In the genomic region with DNA sequence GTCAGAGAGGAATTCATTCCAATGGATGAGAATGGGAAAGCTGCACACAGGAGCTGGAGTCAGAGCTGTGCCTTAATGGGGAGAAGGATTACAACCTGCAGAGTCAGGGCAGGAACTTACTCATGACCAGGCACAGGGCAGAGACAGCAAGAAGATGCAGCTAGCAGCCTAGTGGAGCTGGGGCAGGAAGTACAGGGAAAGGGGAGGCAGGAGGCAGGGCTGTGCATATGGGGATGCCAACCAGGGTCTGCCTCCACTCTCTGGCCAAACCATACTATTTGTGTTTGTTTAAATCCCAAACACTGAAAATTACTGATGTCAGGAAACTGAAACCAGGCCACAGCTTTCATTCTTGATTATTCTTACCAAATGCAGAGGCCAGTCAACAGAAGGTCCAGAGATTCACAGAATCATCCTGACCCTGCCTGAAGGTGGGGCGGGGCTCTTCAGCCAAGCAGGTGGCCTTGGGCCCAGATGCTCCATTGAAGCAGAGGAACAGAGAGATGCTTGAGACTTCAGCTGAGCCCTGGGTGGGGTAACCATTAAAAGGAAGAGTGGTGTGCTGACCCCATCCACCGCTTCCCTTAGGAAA, we compare ENCODE assay signal across 16 cellular contexts.
DNase-seq lines count a peak whose midpoint lies in the region; FAIRE-seq and TF ChIP-seq lines count a peak whose summit lies in the region.
"Had no signal": no experiment of that assay in that cellular context is flagged by ENCODE, and none has a peak within 500 bp of the region (broad histone marks: within the 10 kb centered on the region; RNA-seq: fewer than 3 reads in every experiment).

No MANE protein-coding gene starts in this region.

- H3K27me3 ChIP-seq in SK-N-SH (ENCODE audit: insufficient read depth) (no peaks in the 10 kb centered on the region), mesenchymal stem cell (ENCODE audit: control insufficient read depth in 1 of 2, insufficient read depth in 1 of 2, low read length in 2 of 2) (no peaks in the 10 kb centered on the region), transverse colon (no peaks in the 10 kb centered on the region)
- H3K27me3 ChIP-seq: SJCRH30 had no signal

- FAIRE-seq in GM12891 (lab: Jason Lieb, UNC): no peak
- FAIRE-seq in H54 (lab: Jason Lieb, UNC): no peak
- FAIRE-seq: H1, HTR-8/SVneo had no signal

- intact Hi-C loops in transverse colon (cut with DNase I; ENCODE audit: low total_unique reads): loop anchor here (2.0 kb wide), 1 partner anchor 463 kb away; no protein-coding TSS in a partner anchor

- H3K27ac ChIP-seq in SK-N-SH (ENCODE audit: low read depth in 2 of 2, low read length in 1 of 2): no peak overlapping the region; a peak in 1 of 4 replicates
- no peak overlapping the region for H3K27ac ChIP-seq in mesenchymal stem cell (ENCODE audit: low read length, poor library complexity, severe bottlenecking)
- H3K27ac ChIP-seq in transverse colon: peak overlapping the region in 3 of 4 donors; percentile 20 to 62 (median 35)
- H3K27ac ChIP-seq: RWPE1, SJCRH30 had no signal

- no peaks in the 10 kb centered on the region for H4K20me1 ChIP-seq in SK-N-SH (ENCODE audit: insufficient read depth)

- H4K8ac ChIP-seq in mesenchymal stem cell (ENCODE audit: low read length): no peak overlapping the region

- no peak overlapping the region for H2AFZ ChIP-seq in SK-N-SH (ENCODE audit: low read depth)
- H2AFZ ChIP-seq in mesenchymal stem cell (ENCODE audit: low read depth, low read length): no peak overlapping the region

- DNase-seq in HFFc6 (no peak), SK-N-SH (no peak), mesenchymal stem cell (no peak), transverse colon (no peak), GM12891 (ENCODE audit: insufficient read length, low spot score) (no peak), H54 (ENCODE audit: insufficient read length, low spot score) (no peak)
- no peak for DNase-seq in activated CD8-positive, alpha-beta memory T cell treated with anti-CD3 and anti-CD28 coated beads, Interleukin-2, amount 50 U/mL, for 48 hours
- DNase-seq: CD4-positive, CD25-positive, alpha-beta regulatory T cell; NCI-H187 treated with DMSO at 0.1 percent for 48 hours; NCI-H2171; NCI-H446; SJCRH30; SW 1271 had no signal

- H3K27ac Mint-ChIP-seq in HFFc6: peak overlapping the region; percentile 42
- H3K27ac Mint-ChIP-seq: CD4-positive, CD25-positive, alpha-beta regulatory T cell had no signal

- TF ChIP-seq POLR2A in transverse colon (IDR thresholded peaks at IDR 0.05) (no peak), GM12891 (IDR thresholded peaks at IDR 0.05; ENCODE audit: low read depth, low read length) (no peak), H54 (IDR thresholded peaks at IDR 0.05; ENCODE audit: low read depth, low read length) (no peak)

- no peaks in the 10 kb centered on the region for H3K79me2 ChIP-seq in SK-N-SH (ENCODE audit: insufficient read depth)

- POLR2A ChIA-PET in SK-N-SH (lab: Yijun Ruan, JAX): no interaction called here

- no peak overlapping the region for H3K4me3 Mint-ChIP-seq in HFFc6
- H3K4me3 Mint-ChIP-seq: CD4-positive, CD25-positive, alpha-beta regulatory T cell had no signal

- no peak overlapping the region for H2BK15ac ChIP-seq in mesenchymal stem cell (ENCODE audit: low read depth, poor library complexity, severe bottlenecking)

- TF ChIP-seq CTCF in HFFc6 (IDR thresholded peaks at IDR 0.05) (no peak), SK-N-SH (IDR thresholded peaks at IDR 0.05) (no peak), transverse colon (IDR thresholded peaks at IDR 0.05) (no peak)

- no peaks in the 10 kb centered on the region for H3K9me3 Mint-ChIP-seq in HFFc6
- H3K9me3 Mint-ChIP-seq: CD4-positive, CD25-positive, alpha-beta regulatory T cell had no signal

- no peak overlapping the region for H4K91ac ChIP-seq in mesenchymal stem cell (ENCODE audit: low read length)

- H2BK5ac ChIP-seq in mesenchymal stem cell (ENCODE audit: low read depth, low read length, poor library complexity, severe bottlenecking): no peak overlapping the region

- no peaks in the 10 kb centered on the region for H3K9me2 ChIP-seq in SK-N-SH

- in situ Hi-C loops in transverse colon (cut with MboI; ENCODE audit: low pct_ligation_motif_present in 1 of 4, low pct_unique_long_range_greater_than_20kb in 1 of 4, low sequenced_read_pairs in 3 of 4): loop anchor here in 3 of 4 donors (10.0 to 25.0 kb wide), 2 partner anchors 212 to 219 kb away; no protein-coding TSS in a partner anchor

- H3K27me3 Mint-ChIP-seq in HFFc6 (ENCODE audit: insufficient read depth): peaks cover 4% of the 10 kb centered on the region

- H2AK5ac ChIP-seq in mesenchymal stem cell (ENCODE audit: low read length, severe bottlenecking): no peak overlapping the region

- no peak overlapping the region for H3K4me2 ChIP-seq in SK-N-SH
- H3K4me2 ChIP-seq in mesenchymal stem cell (ENCODE audit: low read length, poor library complexity, severe bottlenecking): no peak overlapping the region

- no peak overlapping the region for H3K23ac ChIP-seq in mesenchymal stem cell (ENCODE audit: low read length in 2 of 2)

- peaks cover 6% of the 10 kb centered on the region for H3K36me3 Mint-ChIP-seq in HFFc6 (ENCODE audit: low read depth)
- H3K36me3 Mint-ChIP-seq: CD4-positive, CD25-positive, alpha-beta regulatory T cell had no signal

- H3F3A ChIP-seq in SK-N-SH (replicated peaks; ENCODE audit: insufficient read depth): peaks cover 15% of the 10 kb centered on the region

- CTCF ChIA-PET in SK-N-SH (lab: Yijun Ruan, JAX): interaction anchor here (0.5 to 18.5 kb wide), 9 partner anchors 13 to 466 kb away, joined by 3 to 513 read pairs (median 12); a partner anchor contains a TSS

- H3K18ac ChIP-seq in mesenchymal stem cell (ENCODE audit: low read depth in 1 of 2, low read length in 2 of 2): no peak overlapping the region

- H3K9ac ChIP-seq in SK-N-SH: no peak overlapping the region
- no peak overlapping the region for H3K9ac ChIP-seq in mesenchymal stem cell (ENCODE audit: low read length)

- H3K4me1 Mint-ChIP-seq in HFFc6 (ENCODE audit: low read depth): peaks cover 81% of the 10 kb centered on the region
- H3K4me1 Mint-ChIP-seq: CD4-positive, CD25-positive, alpha-beta regulatory T cell had no signal

- no peak for TF ChIP-seq RAD21 in SK-N-SH (IDR thresholded peaks at IDR 0.05; ENCODE audit: low read length)

- H2BK120ac ChIP-seq in mesenchymal stem cell (ENCODE audit: low read depth, low read length): no peak overlapping the region

- peak overlapping the region; percentile 6 to 67 for H2BK12ac ChIP-seq in mesenchymal stem cell (ENCODE audit: low read length in 2 of 2)

- no peak overlapping the region for H3K4ac ChIP-seq in mesenchymal stem cell (ENCODE audit: low read depth in 1 of 2, low read length in 2 of 2)

- H3K9me3 ChIP-seq in SK-N-SH: no peaks in the 10 kb centered on the region
- no peaks in the 10 kb centered on the region for H3K9me3 ChIP-seq in mesenchymal stem cell (ENCODE audit: control insufficient read depth, low read length)
- H3K9me3 ChIP-seq in transverse colon: no peaks in the 10 kb centered on the region
- H3K9me3 ChIP-seq: SJCRH30 had no signal

- TF ChIP-seq EP300 in SK-N-SH (IDR thresholded peaks at IDR 0.05; ENCODE audit: borderline replicate concordance in 1 of 2, low read depth in 1 of 2, low read length in 1 of 2) (0 out of 4 replicates have a peak, but pooled peaks of 1 of the 2 experiments have one; percentile 13), transverse colon (IDR thresholded peaks at IDR 0.05; ENCODE audit: low read depth) (no peak)

- H3K79me1 ChIP-seq in mesenchymal stem cell (replicated peaks; ENCODE audit: low read length, poor library complexity, severe bottlenecking): peaks cover 2% of the 10 kb centered on the region

- H3K4me1 ChIP-seq in SK-N-SH (ENCODE audit: control insufficient read depth in 1 of 2, insufficient read depth in 2 of 2, low read depth in 1 of 2, low read length in 1 of 2) (peaks cover 0 to 17% of the 10 kb centered on the region in 2 experiments; a peak in 3 of 4 replicates), mesenchymal stem cell (ENCODE audit: control insufficient read depth, insufficient read depth, low read depth, low read length) (peaks cover 11% of the 10 kb centered on the region), transverse colon (peaks cover 0 to 3% (median 0%) of the 10 kb centered on the region in 4 donors)
- H3K4me1 ChIP-seq: SJCRH30 had no signal

- H3K36me3 ChIP-seq in SK-N-SH (replicated peaks in 1 of 2; ENCODE audit: control insufficient read depth in 1 of 2, insufficient read depth in 2 of 2, low read length in 1 of 2) (no peaks in the 10 kb centered on the region), mesenchymal stem cell (ENCODE audit: control insufficient read depth in 1 of 2, insufficient read depth in 2 of 2, low read depth in 1 of 2, low read length in 2 of 2) (no peaks in the 10 kb centered on the region), transverse colon (no peaks in the 10 kb centered on the region)
- H3K36me3 ChIP-seq: SJCRH30 had no signal

- H3K4me3 ChIP-seq in SK-N-SH (ENCODE audit: low read depth in 2 of 2, low read length in 1 of 2): no peak overlapping the region
- H3K4me3 ChIP-seq in mesenchymal stem cell (ENCODE audit: insufficient read depth in 1 of 2, low read depth in 1 of 2, low read length in 2 of 2): no peak overlapping the region
- H3K4me3 ChIP-seq in transverse colon: no peak overlapping the region
- H3K4me3 ChIP-seq: SJCRH30 had no signal

- H3K14ac ChIP-seq in mesenchymal stem cell (ENCODE audit: low read length in 2 of 2): peak overlapping the region in 1 of 2 experiments; percentile 9

- 100% methylated on average over 2 of the region's 2 CpGs for WGBS in SK-N-SH (ENCODE audit: low lambda C conversion rate)
- 96% methylated on average over 1 of the region's 2 CpGs for WGBS in mesenchymal stem cell
- 89% methylated on average over 2 of the region's 2 CpGs; no CpG with 5 or more reads in 1 of the 2 donors for WGBS in transverse colon (ENCODE audit: low coverage in 1 of 2), 2 donors

TF ChIP-seq in GM12891, 5 proteins besides CTCF, POLR2A, EP300 and RAD21:
- TF ChIP-seq POU2F2 (IDR thresholded peaks at IDR 0.05; ENCODE audit: low read depth, low read length): no peak
- no peak for TF ChIP-seq TAF1 (IDR thresholded peaks at IDR 0.05; ENCODE audit: low read depth, low read length)
- no peak for TF ChIP-seq POLR2AphosphoS5 (IDR thresholded peaks at IDR 0.05; ENCODE audit: low read depth, low read length)
- no peak for TF ChIP-seq PAX5 (IDR thresholded peaks at IDR 0.05; ENCODE audit: insufficient read depth, low read length, severe bottlenecking)
- TF ChIP-seq SPI1 (IDR thresholded peaks at IDR 0.05; ENCODE audit: low read depth, low read length): no peak

Comparison
In these comparisons a context has a peak if more than half of its experiments do, and no peak if none do; other contexts are left out.
1. H3K27ac ChIP-seq: peak in transverse colon (3 of 4); none in SK-N-SH (0 of 2) and mesenchymal stem cell (single experiment).